In the genomic region with DNA sequence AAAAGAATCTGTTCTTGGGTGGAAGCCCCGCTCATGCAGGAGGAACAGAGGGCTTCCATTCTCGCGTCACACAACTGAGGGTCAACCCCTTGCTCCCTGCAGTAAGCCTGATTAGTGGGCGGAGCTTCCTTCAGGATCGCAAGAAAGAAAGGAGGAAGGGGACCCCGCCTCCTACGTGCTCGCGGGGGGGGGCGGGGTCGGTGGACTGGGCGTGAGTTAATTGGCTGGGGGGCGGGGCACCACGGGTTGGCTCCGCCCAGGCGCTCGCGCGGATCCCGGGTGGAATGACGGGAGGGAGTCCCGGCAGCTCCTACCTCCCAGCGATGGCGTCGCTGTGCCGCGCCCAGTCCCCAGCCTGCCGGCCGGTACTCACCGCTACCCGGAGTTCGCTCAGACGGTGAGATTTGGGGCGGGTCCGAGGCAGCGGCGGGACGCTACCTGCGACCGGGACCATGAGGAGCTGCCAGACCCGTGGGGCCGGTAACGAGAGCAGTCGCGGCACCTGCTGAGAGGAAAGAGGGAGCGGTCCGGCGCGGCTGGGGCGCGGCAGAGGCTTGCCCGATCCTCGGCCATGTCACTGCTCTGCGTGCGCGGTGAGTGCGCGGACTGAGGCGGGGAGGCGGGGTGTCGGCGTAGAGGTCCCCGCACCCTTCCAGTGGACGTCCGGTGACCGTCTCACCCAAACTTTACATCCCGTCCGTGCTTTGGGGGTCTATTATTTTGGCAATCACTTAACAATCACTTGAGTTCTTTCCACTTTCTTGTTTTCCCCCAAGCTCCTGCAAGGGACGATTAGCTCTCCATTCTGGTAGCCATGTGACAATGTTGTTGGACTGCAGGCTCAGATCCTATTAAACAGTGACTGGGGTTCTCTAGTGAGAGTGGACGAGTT, we compare ENCODE assay signal across 8 cellular contexts. TPM values are rescaled to one million over a fixed set of nuclear protein-coding genes. Genes with fewer than 3 reads are reported as not detected.
DNase-seq lines count a peak whose midpoint lies in the region; ATAC-seq and TF ChIP-seq lines count a peak whose summit lies in the region.

A gene (plus strand): TSS at position 297 of the 892 bp plus-strand sequence. CDS start 275 bp downstream, at position 572.

- CTCF ChIA-PET in BJ (lab: Yijun Ruan, JAX): interaction anchor here (0.7 to 1.7 kb wide), 8 partner anchors 11 to 316 kb away, joined by 3 to 6 read pairs (median 3); no protein-coding TSS in a partner anchor

- H3K4me3 ChIP-seq in BJ (ENCODE audit: low read depth, low read length) (peak within 1 kb of the TSS; percentile 85), HUES48 (ENCODE audit: low read depth, low read length) (peak within 1 kb of the TSS; percentile 95), esophagus (ENCODE audit: low read depth in 1 of 2, low read length in 2 of 2) (peak within 1 kb of the TSS; percentile 57 to 77)

- H3K27ac ChIP-seq in HUES48 (ENCODE audit: low read depth, low read length) (peak within 1 kb of the TSS; percentile 59), esophagus (ENCODE audit: low read depth in 2 of 2, low read length in 1 of 2) (peak within 1 kb of the TSS; percentile 95 to 97)

- H3K4me1 ChIP-seq in HUES48 (ENCODE audit: control insufficient read depth, insufficient read depth, low read length) (peaks cover 30% of the 10 kb centered on the region), esophagus (ENCODE audit: control insufficient read depth in 2 of 2, insufficient read depth in 2 of 2, low read length in 1 of 2) (no peaks in the 10 kb centered on the region)

- POLR2A ChIA-PET in BJ (lab: Charles Lee): interaction anchor here (0.6 kb wide), 2 partner anchors 9 to 49 kb away, joined by 3 to 11 read pairs; no protein-coding TSS in a partner anchor

- H3K9ac ChIP-seq in HUES48 (ENCODE audit: low read depth, low read length): peak within 1 kb of the TSS; percentile 70

- TF ChIP-seq CTCF in BJ (IDR thresholded peaks at IDR 0.05; ENCODE audit: insufficient read depth, low read depth, low read length): peak; percentile 42

- 0 to 1% methylated on average over 69 to 70 of the region's 70 CpGs for WGBS in esophagus, 2 donors

- peak; percentile 64 for ATAC-seq in GM19455 (IDR thresholded peaks at IDR 0.05; ENCODE audit: unreplicated experiment)

- H3K27me3 ChIP-seq in BJ (ENCODE audit: control insufficient read depth, insufficient read depth, low read length) (no peaks in the 10 kb centered on the region), HUES48 (ENCODE audit: control insufficient read depth, insufficient read depth, low read length) (no peaks in the 10 kb centered on the region), esophagus (ENCODE audit: control insufficient read depth in 1 of 2, insufficient read depth in 2 of 2, low read length in 2 of 2) (no peaks in the 10 kb centered on the region)

- no peaks in the 10 kb centered on the region for H3K9me3 ChIP-seq in HUES48 (ENCODE audit: control insufficient read depth, insufficient read depth, low read length)
- no peaks in the 10 kb centered on the region for H3K9me3 ChIP-seq in esophagus (ENCODE audit: control insufficient read depth in 2 of 2, insufficient read depth in 1 of 2, low read depth in 1 of 2, low read length in 1 of 2)

- H3K36me3 ChIP-seq in BJ (ENCODE audit: control insufficient read depth, insufficient read depth, low read length) (no peaks in the 10 kb centered on the region), HUES48 (ENCODE audit: control insufficient read depth, insufficient read depth, low read length) (no peaks in the 10 kb centered on the region), esophagus (ENCODE audit: control insufficient read depth in 2 of 2, insufficient read depth in 2 of 2, low read length in 1 of 2) (no peaks in the 10 kb centered on the region)

- DNase-seq in BJ (ENCODE audit: low read depth): peak; percentile 62
- DNase-seq in OCI-M2 (lab: John Stamatoyannopoulos, UW; ENCODE audit: unreplicated experiment): peak; percentile 29
- peak; percentile 80 to 82 for DNase-seq in activated T-cell treated with anti-CD3 and anti-CD28 coated beads, Interleukin-2, amount 50 U/mL, for 48 hours
- peak; percentile 95 for DNase-seq in mucosa of gallbladder (ENCODE audit: low spot score)
- DNase-seq in stimulated activated CD8-positive, alpha-beta memory T cell treated with anti-CD3 and anti-CD28 coated beads, Interleukin-4, amount 100 ng/mL, for 1 hour (ENCODE audit: low read depth in 2 of 2, low spot score in 1 of 2): peak; percentile 23 to 53

RNA-seq across cellular contexts. Expression of the gene that starts here (rescaled TPM):
- polyA plus RNA-seq in BJ (2011; rRNA removed) (13.2 and 13.3 TPM in 2 replicates), esophagus (10 to 100 TPM; 11.3 to 15.6 TPM)
- 14.8 and 18.7 TPM in 2 replicates for polyA minus RNA-seq in BJ (2011; rRNA and poly(A)+ RNA removed)
- 59.1 TPM for total RNA-seq in mucosa of gallbladder

Comparison
In these comparisons a context has a peak if more than half of its experiments do, and no peak if none do; other contexts are left out.
1. Peak in every context shown above with its lines: DNase-seq, ATAC-seq, H3K4me3 ChIP-seq and H3K27ac ChIP-seq.
2. DNase-seq: peak in every context shown above with its lines; median percentile 95 in mucosa of gallbladder; 81 in activated T-cell treated with anti-CD3 and anti-CD28 coated beads, Interleukin-2, amount 50 U/mL, for 48 hours; 62 in BJ; 38 in stimulated activated CD8-positive, alpha-beta memory T cell treated with anti-CD3 and anti-CD28 coated beads, Interleukin-4, amount 100 ng/mL, for 1 hour; 29 in OCI-M2.